In the genomic region with DNA sequence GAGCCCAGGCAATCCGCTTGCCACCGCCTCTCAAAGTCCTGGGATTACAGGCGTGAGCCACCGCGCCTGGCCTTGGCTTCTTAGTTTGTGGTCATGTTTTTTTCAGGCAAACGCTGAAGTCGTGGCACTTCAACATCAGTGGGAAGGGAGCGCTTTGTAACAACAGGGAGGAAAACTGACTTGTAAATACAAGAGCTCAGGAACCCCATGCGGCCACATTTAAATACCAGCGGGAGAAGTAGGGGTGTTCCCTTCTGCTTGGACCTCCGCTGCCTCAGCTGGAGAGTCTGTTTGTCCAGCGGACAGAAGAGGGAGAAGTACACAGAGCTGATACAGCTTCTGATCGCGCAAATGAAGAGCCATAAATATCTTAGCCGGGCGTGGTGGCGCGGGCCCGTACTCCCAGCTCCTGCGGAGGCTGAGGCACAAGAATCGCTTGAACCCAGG, we compare ENCODE assay signal across 29 cellular contexts.
DNase-seq lines count a peak whose midpoint lies in the region; ATAC-seq and TF ChIP-seq lines count a peak whose summit lies in the region.
"Had no signal": no experiment of that assay in that cellular context is flagged by ENCODE, and none has a peak within 500 bp of the region (broad histone marks: within the 10 kb centered on the region; RNA-seq: fewer than 3 reads in every experiment).

No MANE protein-coding gene starts in this region.

- H3K27ac Mint-ChIP-seq in WTC11 = peak overlapping the region; percentile 97
- H3K27ac Mint-ChIP-seq: activated CD8-positive, alpha-beta T cell treated with anti-CD3 and anti-CD28 coated beads for 36 hours; activated naive CD4-positive, alpha-beta T cell treated with anti-CD3 and anti-CD28 coated beads for 36 hours; activated T-helper 1 cell treated with anti-CD3 and anti-CD28 coated beads, Interleukin-12 subunit alpha, Interleukin-12 subunit beta, Interleukin-2, Interleukin-4 antibody, amounts not matched to agents 30 ng/mL and 10 ng/mL and 1 ng/mL, durations not matched to agents 14 hours and 24 hours and 36 hours; CD4-positive, alpha-beta T cell; dendritic cell treated with granulocyte-macrophage colony-stimulating factor and Interleukin-4, amounts not matched to agents 40 ng/mL and 50 ng/mL, for 4 days; natural killer cell; stimulated activated naive CD8-positive, alpha-beta T cell treated with anti-CD3 and anti-CD28 coated beads, Interleukin-15, Interleukin-2, amounts not matched to agents 100 ng/mL and 50 ng/mL, for 24 hours had no signal

- peak overlapping the region; percentile 65 for H3K4me3 Mint-ChIP-seq in WTC11
- H3K4me3 Mint-ChIP-seq: activated CD8-positive, alpha-beta T cell treated with anti-CD3 and anti-CD28 coated beads for 36 hours; activated naive CD4-positive, alpha-beta T cell treated with anti-CD3 and anti-CD28 coated beads for 36 hours; activated T-helper 1 cell treated with anti-CD3 and anti-CD28 coated beads, Interleukin-12 subunit alpha, Interleukin-12 subunit beta, Interleukin-2, Interleukin-4 antibody, amounts not matched to agents 30 ng/mL and 10 ng/mL and 1 ng/mL, durations not matched to agents 14 hours and 24 hours and 36 hours; CD4-positive, alpha-beta T cell; central memory CD8-positive, alpha-beta T cell; dendritic cell treated with granulocyte-macrophage colony-stimulating factor and Interleukin-4, amounts not matched to agents 40 ng/mL and 50 ng/mL, for 4 days; natural killer cell; stimulated activated naive CD8-positive, alpha-beta T cell treated with anti-CD3 and anti-CD28 coated beads, Interleukin-15, Interleukin-2, amounts not matched to agents 100 ng/mL and 50 ng/mL, for 24 hours had no signal

- no peaks in the 10 kb centered on the region; the same call in 1 of the 2 replicates for H3K27me3 Mint-ChIP-seq in WTC11 (ENCODE audit: low read depth)
- H3K27me3 Mint-ChIP-seq: activated CD8-positive, alpha-beta T cell treated with anti-CD3 and anti-CD28 coated beads for 36 hours; CD4-positive, alpha-beta T cell; dendritic cell treated with granulocyte-macrophage colony-stimulating factor and Interleukin-4, amounts not matched to agents 40 ng/mL and 50 ng/mL, for 4 days; stimulated activated naive CD8-positive, alpha-beta T cell treated with anti-CD3 and anti-CD28 coated beads, Interleukin-15, Interleukin-2, amounts not matched to agents 100 ng/mL and 50 ng/mL, for 24 hours had no signal

- TF ChIP-seq CTCF in right atrium auricular region (IDR thresholded peaks at IDR 0.05) (no peak), WTC11 (IDR thresholded peaks at IDR 0.05) (no peak), smooth muscle cell (IDR thresholded peaks at IDR 0.05; ENCODE audit: borderline replicate concordance, insufficient read depth, poor library complexity, severe bottlenecking) (no peak), osteoblast (IDR thresholded peaks at IDR 0.05; ENCODE audit: extremely low read depth, low read depth, low read length) (no peak)

- H3K4me1 ChIP-seq in right atrium auricular region (no peaks in the 10 kb centered on the region), iPS-15b (ENCODE audit: control insufficient read depth, insufficient read depth, low read length) (peaks cover 3% of the 10 kb centered on the region), smooth muscle cell (ENCODE audit: low read depth) (no peaks in the 10 kb centered on the region), osteoblast (ENCODE audit: insufficient read depth, low read length) (no peaks in the 10 kb centered on the region)
- H3K4me1 ChIP-seq: A549, adrenal gland, uterus had no signal

- H3K36me3 Mint-ChIP-seq in WTC11 = peaks cover 5% of the 10 kb centered on the region
- H3K36me3 Mint-ChIP-seq: natural killer cell had no signal

- POLR2A ChIA-PET in WTC11 (lab: Charles Lee) = interaction anchor here (0.7 to 1.1 kb wide), 3 partner anchors 22 to 132 kb away, joined by 3 to 15 read pairs (median 7); no protein-coding TSS in a partner anchor

- H3K79me2 ChIP-seq in smooth muscle cell (ENCODE audit: low read depth) (no peaks in the 10 kb centered on the region), osteoblast (ENCODE audit: insufficient read depth, low read length) (no peaks in the 10 kb centered on the region)

- peak overlapping the region; percentile 26 for H3K9ac ChIP-seq in iPS-15b (ENCODE audit: low read depth, low read length)
- no peak overlapping the region for H3K9ac ChIP-seq in smooth muscle cell (ENCODE audit: low read depth)
- H3K9ac ChIP-seq: GM23248 had no signal

- CTCF ChIA-PET in WTC11 (lab: Charles Lee) = interaction anchor here (0.6 to 1.8 kb wide), 6 partner anchors 9 to 203 kb away, joined by 3 to 8 read pairs (median 3); no protein-coding TSS in a partner anchor

- peaks cover 10% of the 10 kb centered on the region for H3K9me3 Mint-ChIP-seq in WTC11
- H3K9me3 Mint-ChIP-seq: activated CD8-positive, alpha-beta T cell treated with anti-CD3 and anti-CD28 coated beads for 36 hours; activated naive CD4-positive, alpha-beta T cell treated with anti-CD3 and anti-CD28 coated beads for 36 hours; activated T-helper 1 cell treated with anti-CD3 and anti-CD28 coated beads, Interleukin-12 subunit alpha, Interleukin-12 subunit beta, Interleukin-2, Interleukin-4 antibody, amounts not matched to agents 30 ng/mL and 10 ng/mL and 1 ng/mL, durations not matched to agents 14 hours and 24 hours and 36 hours; CD4-positive, alpha-beta T cell; central memory CD8-positive, alpha-beta T cell; dendritic cell treated with granulocyte-macrophage colony-stimulating factor and Interleukin-4, amounts not matched to agents 40 ng/mL and 50 ng/mL, for 4 days; natural killer cell; stimulated activated naive CD8-positive, alpha-beta T cell treated with anti-CD3 and anti-CD28 coated beads, Interleukin-15, Interleukin-2, amounts not matched to agents 100 ng/mL and 50 ng/mL, for 24 hours had no signal

- ATAC-seq in Right ventricle myocardium superior (ENCODE audit: poor library complexity) = no peak
- peak; percentile 25 for ATAC-seq in WTC11
- ATAC-seq in HG02678 (IDR thresholded peaks at IDR 0.05; ENCODE audit: unreplicated experiment) = no peak
- ATAC-seq: A549; activated CD8-positive, alpha-beta T cell treated with anti-CD3 and anti-CD28 coated beads for 36 hours; mucosa of descending colon; natural killer cell had no signal

- H3K27ac ChIP-seq in right atrium auricular region (no peak overlapping the region), smooth muscle cell (ENCODE audit: low read depth) (no peak overlapping the region), osteoblast (ENCODE audit: low read depth, low read length) (no peak overlapping the region)
- H3K27ac ChIP-seq: A549, adrenal gland, GM23248, PC-9, thoracic aorta, uterus had no signal

- no peaks in the 10 kb centered on the region for H3K9me3 ChIP-seq in right atrium auricular region
- H3K9me3 ChIP-seq in iPS-15b (ENCODE audit: control insufficient read depth, insufficient read depth, low read length) = no peaks in the 10 kb centered on the region
- no peaks in the 10 kb centered on the region for H3K9me3 ChIP-seq in smooth muscle cell (replicated peaks; ENCODE audit: low read depth)
- H3K9me3 ChIP-seq in MG63 = no peaks in the 10 kb centered on the region
- no peaks in the 10 kb centered on the region for H3K9me3 ChIP-seq in osteoblast (ENCODE audit: low read depth, low read length)
- H3K9me3 ChIP-seq: A549, adrenal gland, mucosa of descending colon, thoracic aorta, uterus had no signal

- H3K4me1 Mint-ChIP-seq in WTC11 = peaks cover 38% of the 10 kb centered on the region
- H3K4me1 Mint-ChIP-seq: central memory CD8-positive, alpha-beta T cell; natural killer cell had no signal

- H3K36me3 ChIP-seq in right atrium auricular region = no peaks in the 10 kb centered on the region
- H3K36me3 ChIP-seq in iPS-15b (ENCODE audit: control insufficient read depth, insufficient read depth, low read length) = no peaks in the 10 kb centered on the region
- no peaks in the 10 kb centered on the region for H3K36me3 ChIP-seq in smooth muscle cell (ENCODE audit: low read depth)
- H3K36me3 ChIP-seq in MG63 = no peaks in the 10 kb centered on the region
- H3K36me3 ChIP-seq in osteoblast (ENCODE audit: insufficient read depth, low read length) = no peaks in the 10 kb centered on the region
- H3K36me3 ChIP-seq: adrenal gland, thoracic aorta, uterus had no signal

- H3K4me2 ChIP-seq in smooth muscle cell (peak overlapping the region; percentile 72), osteoblast (ENCODE audit: insufficient read depth, low read length) (no peak overlapping the region)
- H3K4me2 ChIP-seq: A549, PC-9 had no signal

- no peaks in the 10 kb centered on the region for H3F3A ChIP-seq in smooth muscle cell (ENCODE audit: low read depth)

- H2AFZ ChIP-seq in smooth muscle cell (ENCODE audit: low read depth) (peak overlapping the region; percentile 87), osteoblast (ENCODE audit: low read length) (no peak overlapping the region)
- H2AFZ ChIP-seq: PC-9 had no signal

- no peak overlapping the region for H3K4me3 ChIP-seq in right atrium auricular region
- peak overlapping the region; percentile 18 for H3K4me3 ChIP-seq in iPS-15b (ENCODE audit: low read depth, low read length)
- H3K4me3 ChIP-seq in smooth muscle cell = peak overlapping the region; percentile 29
- H3K4me3 ChIP-seq in MG63 = no peak overlapping the region
- H3K4me3 ChIP-seq in osteoblast (ENCODE audit: insufficient read depth, low read length) = no peak overlapping the region
- H3K4me3 ChIP-seq: A549, adrenal gland, GM23248, lung, mucosa of descending colon, PC-9, thoracic aorta, uterus had no signal

- intact Hi-C loops in Right ventricle myocardium superior (cut with DNase I) = no loop called here

- WGBS in smooth muscle cell (ENCODE audit: low lambda C conversion rate) = 28% methylated on average over 21 of the region's 21 CpGs

- H3K27me3 ChIP-seq in right atrium auricular region (no peaks in the 10 kb centered on the region), iPS-15b (ENCODE audit: control insufficient read depth, insufficient read depth, low read length) (no peaks in the 10 kb centered on the region), smooth muscle cell (ENCODE audit: low read depth) (no peaks in the 10 kb centered on the region), MG63 (no peaks in the 10 kb centered on the region), osteoblast (ENCODE audit: insufficient read depth, low read length) (no peaks in the 10 kb centered on the region)
- H3K27me3 ChIP-seq: adrenal gland, uterus had no signal

- no peaks in the 10 kb centered on the region for H4K20me1 ChIP-seq in smooth muscle cell (ENCODE audit: low read depth)
- H4K20me1 ChIP-seq in osteoblast (ENCODE audit: insufficient read depth, low read length) = no peaks in the 10 kb centered on the region

- DNase-seq in Right ventricle myocardium superior (peak; percentile 24), right atrium auricular region (ENCODE audit: low spot score) (no peak), WTC11 (ENCODE audit: low spot score) (peak; percentile 45), smooth muscle cell (lab: John Stamatoyannopoulos, UW; ENCODE audit: unreplicated experiment) (no peak), MG63 (no peak), osteoblast (ENCODE audit: insufficient read length, low spot score, missing footprints) (no peak)
- DNase-seq: activated CD8-positive, alpha-beta memory T cell treated with anti-CD3 and anti-CD28 coated beads, Interleukin-2, amount 50 U/mL, for 48 hours; activated CD8-positive, alpha-beta T cell treated with anti-CD3 and anti-CD28 coated beads for 36 hours; activated naive CD4-positive, alpha-beta T cell treated with anti-CD3 and anti-CD28 coated beads for 36 hours; adrenal gland; CD4-positive, alpha-beta T cell; GM23248; mucosa of descending colon; natural killer cell; NCI-H1105; NCI-H2029; NCI-H524 treated with DMSO at 0.1 percent for 48 hours; PC-9; stimulated activated CD4-positive, alpha-beta T cell treated with anti-CD3 and anti-CD28 coated beads, Interleukin-1b, Interleukin-23, amount 100 ng/mL, for 48 hours; uterus had no signal

Comparison
In these comparisons a context has a peak if more than half of its experiments do, and no peak if none do; other contexts are left out.
1. DNase-seq: peak in Right ventricle myocardium superior (single experiment) and WTC11 (single experiment); none in right atrium auricular region (single experiment), smooth muscle cell (single experiment), MG63 (single experiment) and osteoblast (single experiment).
2. H3K4me3 ChIP-seq: peak in iPS-15b (single experiment) and smooth muscle cell (single experiment); none in right atrium auricular region (0 of 2), MG63 (single experiment) and osteoblast (single experiment).